ENCODE assay signal across 8 cellular contexts in the genomic region with DNA sequence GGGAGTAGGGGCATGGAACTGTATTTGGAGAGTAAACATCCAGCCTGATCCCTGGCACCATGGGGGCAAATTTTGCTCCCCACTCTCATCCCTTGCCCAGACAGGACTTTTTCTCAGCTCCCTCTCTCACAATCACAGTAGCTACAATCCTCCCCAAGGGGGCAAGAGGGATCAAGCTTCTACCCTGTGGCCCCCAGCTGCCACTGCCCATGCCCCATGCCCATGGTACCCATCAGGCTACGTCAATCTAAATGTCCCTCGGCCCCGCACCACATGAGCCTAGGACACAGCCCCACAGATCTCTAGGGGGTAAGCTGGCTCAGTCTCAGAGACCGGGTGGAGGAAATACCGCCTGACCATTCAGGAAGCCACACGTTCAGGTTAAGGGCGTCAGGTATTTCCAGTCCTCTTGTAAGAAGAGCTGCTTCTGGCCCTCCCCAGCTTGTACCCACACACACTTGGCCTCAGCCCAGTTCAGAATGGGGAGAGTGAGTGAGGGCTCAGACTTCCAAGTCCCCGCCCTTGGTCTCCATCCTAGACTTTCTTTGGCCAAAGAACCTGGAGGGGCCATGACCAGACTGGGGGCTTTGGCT. TPM values are rescaled to one million over a fixed set of nuclear protein-coding genes. Genes with fewer than 3 reads are reported as not detected.
DNase-seq lines count a peak whose midpoint lies in the region; ATAC-seq and TF ChIP-seq lines count a peak whose summit lies in the region.

No MANE protein-coding gene starts in this region.

- POLR2A ChIA-PET in CD4-positive, alpha-beta T cell (lab: Charles Lee) = interaction anchor here (0.9 to 1.0 kb wide), 3 partner anchors 10 to 43 kb away, joined by 3 to 4 read pairs (median 3); no protein-coding TSS in a partner anchor

- H3K27me3 Mint-ChIP-seq in CD4-positive, alpha-beta T cell = no peaks in the 10 kb centered on the region
- H3K27me3 Mint-ChIP-seq in neural crest cell (ENCODE audit: low read depth) = no peaks in the 10 kb centered on the region

- TF ChIP-seq CTCF in CD4-positive, alpha-beta T cell (IDR thresholded peaks at IDR 0.05) = no peak
- TF ChIP-seq CTCF in neural crest cell (conservative IDR thresholded peaks at IDR 0.05) = no peak

- peak overlapping the region; percentile 45 for H3K27ac Mint-ChIP-seq in CD4-positive, alpha-beta T cell
- no peak overlapping the region for H3K27ac Mint-ChIP-seq in neural crest cell (ENCODE audit: unreplicated experiment)

- no peaks in the 10 kb centered on the region for H3K9me3 Mint-ChIP-seq in CD4-positive, alpha-beta T cell
- H3K9me3 Mint-ChIP-seq in neural crest cell = no peaks in the 10 kb centered on the region

- TF ChIP-seq EP300 in Ishikawa (IDR thresholded peaks at IDR 0.05; ENCODE audit: borderline replicate concordance) = peak; percentile 43; the same call in 1 of the 2 replicates

- no peaks in the 10 kb centered on the region for H3K9me3 ChIP-seq in CD4-positive, alpha-beta T cell (ENCODE audit: control insufficient read depth, low read length)

- no peak for TF ChIP-seq RAD21 in Ishikawa (IDR thresholded peaks at IDR 0.05; ENCODE audit: low read depth)

- ATAC-seq in CD4-positive, alpha-beta T cell (ENCODE audit: poor library complexity) = no peak

- CTCF ChIA-PET in CD4-positive, alpha-beta T cell (lab: Charles Lee) = no interaction called here

- peak overlapping the region; percentile 84 for H3K4me3 Mint-ChIP-seq in CD4-positive, alpha-beta T cell
- peak overlapping the region; percentile 85 for H3K4me3 Mint-ChIP-seq in neural crest cell

- DNase-seq in CD4-positive, alpha-beta T cell = no peak
- DNase-seq in neural crest cell (ENCODE audit: low read depth, low spot score) (no peak), NCI-H1436 treated with DMSO at 0.1 percent for 48 hours (lab: John Stamatoyannopoulos, UW) (no peak), NCI-H748 treated with DMSO at 0.1 percent for 48 hours (lab: John Stamatoyannopoulos, UW) (no peak), NCI-H226 (no peak)
- DNase-seq in central memory CD4-positive, alpha-beta T cell = no peak

- intact Hi-C loops in CD4-positive, alpha-beta T cell (cut with DNase I, micrococcal nuclease) = no loop called here

- H3K27me3 ChIP-seq in CD4-positive, alpha-beta T cell (ENCODE audit: control insufficient read depth, insufficient read depth, low read length) = no peaks in the 10 kb centered on the region

- no peak overlapping the region for H3K27ac ChIP-seq in CD4-positive, alpha-beta T cell (ENCODE audit: low read depth, low read length)
- peak overlapping the region; percentile 88 for H3K27ac ChIP-seq in cingulate gyrus (ENCODE audit: low read depth, low read length)

- peaks cover 51% of the 10 kb centered on the region for H3K4me1 Mint-ChIP-seq in CD4-positive, alpha-beta T cell (ENCODE audit: low read depth)
- H3K4me1 Mint-ChIP-seq in neural crest cell = peaks cover 40% of the 10 kb centered on the region

- H3K36me3 Mint-ChIP-seq in CD4-positive, alpha-beta T cell (ENCODE audit: low read depth) = peaks cover 20% of the 10 kb centered on the region
- peaks cover 5% of the 10 kb centered on the region for H3K36me3 Mint-ChIP-seq in neural crest cell (ENCODE audit: low read depth)

TF ChIP-seq in Ishikawa, 13 proteins besides CTCF, POLR2A, EP300 and RAD21:
- peak; percentile 56; the same call in 1 of the 2 replicates for TF ChIP-seq TEAD4 (IDR thresholded peaks at IDR 0.05)
- no peak for TF ChIP-seq CREB1 (IDR thresholded peaks at IDR 0.05; ENCODE audit: low read depth)
- no peak for TF ChIP-seq CEBPB (IDR thresholded peaks at IDR 0.05)
- TF ChIP-seq, protein P1, sequence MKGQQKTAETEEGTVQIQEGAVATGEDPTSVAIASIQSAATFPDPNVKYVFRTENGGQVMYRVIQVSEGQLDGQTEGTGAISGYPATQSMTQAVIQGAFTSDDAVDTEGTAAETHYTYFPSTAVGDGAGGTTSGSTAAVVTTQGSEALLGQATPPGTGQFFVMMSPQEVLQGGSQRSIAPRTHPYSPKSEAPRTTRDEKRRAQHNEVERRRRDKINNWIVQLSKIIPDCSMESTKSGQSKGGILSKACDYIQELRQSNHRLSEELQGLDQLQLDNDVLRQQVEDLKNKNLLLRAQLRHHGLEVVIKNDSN (IDR thresholded peaks at IDR 0.05) = no peak
- peak; percentile 80; the same call in 1 of the 2 replicates for TF ChIP-seq NFIC (IDR thresholded peaks at IDR 0.05)
- no peak for TF ChIP-seq YY1 (IDR thresholded peaks at IDR 0.05; ENCODE audit: low read depth)
- TF ChIP-seq FOXM1 (IDR thresholded peaks at IDR 0.05; ENCODE audit: borderline replicate concordance, low read depth) = no peak
- no peak for TF ChIP-seq EGR1 (IDR thresholded peaks at IDR 0.05)
- TF ChIP-seq, protein P2, sequence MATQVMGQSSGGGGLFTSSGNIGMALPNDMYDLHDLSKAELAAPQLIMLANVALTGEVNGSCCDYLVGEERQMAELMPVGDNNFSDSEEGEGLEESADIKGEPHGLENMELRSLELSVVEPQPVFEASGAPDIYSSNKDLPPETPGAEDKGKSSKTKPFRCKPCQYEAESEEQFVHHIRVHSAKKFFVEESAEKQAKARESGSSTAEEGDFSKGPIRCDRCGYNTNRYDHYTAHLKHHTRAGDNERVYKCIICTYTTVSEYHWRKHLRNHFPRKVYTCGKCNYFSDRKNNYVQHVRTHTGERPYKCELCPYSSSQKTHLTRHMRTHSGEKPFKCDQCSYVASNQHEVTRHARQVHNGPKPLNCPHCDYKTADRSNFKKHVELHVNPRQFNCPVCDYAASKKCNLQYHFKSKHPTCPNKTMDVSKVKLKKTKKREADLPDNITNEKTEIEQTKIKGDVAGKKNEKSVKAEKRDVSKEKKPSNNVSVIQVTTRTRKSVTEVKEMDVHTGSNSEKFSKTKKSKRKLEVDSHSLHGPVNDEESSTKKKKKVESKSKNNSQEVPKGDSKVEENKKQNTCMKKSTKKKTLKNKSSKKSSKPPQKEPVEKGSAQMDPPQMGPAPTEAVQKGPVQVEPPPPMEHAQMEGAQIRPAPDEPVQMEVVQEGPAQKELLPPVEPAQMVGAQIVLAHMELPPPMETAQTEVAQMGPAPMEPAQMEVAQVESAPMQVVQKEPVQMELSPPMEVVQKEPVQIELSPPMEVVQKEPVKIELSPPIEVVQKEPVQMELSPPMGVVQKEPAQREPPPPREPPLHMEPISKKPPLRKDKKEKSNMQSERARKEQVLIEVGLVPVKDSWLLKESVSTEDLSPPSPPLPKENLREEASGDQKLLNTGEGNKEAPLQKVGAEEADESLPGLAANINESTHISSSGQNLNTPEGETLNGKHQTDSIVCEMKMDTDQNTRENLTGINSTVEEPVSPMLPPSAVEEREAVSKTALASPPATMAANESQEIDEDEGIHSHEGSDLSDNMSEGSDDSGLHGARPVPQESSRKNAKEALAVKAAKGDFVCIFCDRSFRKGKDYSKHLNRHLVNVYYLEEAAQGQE (IDR thresholded peaks at IDR 0.05; ENCODE audit: low read depth) = no peak
- TF ChIP-seq ZBTB7A (IDR thresholded peaks at IDR 0.05; ENCODE audit: low read depth) = 0 out of 2 replicates have a peak, but pooled peaks have one; percentile 25

RNA-seq across cellular contexts. Expression of a gene that starts 1.8 kb away (rescaled TPM):
- 10 to 100 TPM; 14.9 to 15.5 TPM for total RNA-seq in CD4-positive, alpha-beta T cell
- 15.3 and 16.2 TPM in 2 replicates for total RNA-seq in neural crest cell

RNA-seq across cellular contexts. Expression of a gene that starts 4.4 kb away (rescaled TPM):
- 1,000 to 10,000 TPM; 3,527 to 3,670 TPM for total RNA-seq in CD4-positive, alpha-beta T cell
- 1,874 and 1,957 TPM in 2 replicates for total RNA-seq in neural crest cell

RNA-seq across cellular contexts. Expression of a gene that starts 29.7 kb away (rescaled TPM):
- total RNA-seq in CD4-positive, alpha-beta T cell = not detected
- not detected in 2 replicates for total RNA-seq in neural crest cell

RNA-seq across cellular contexts. Expression of a gene that starts 30.1 kb away (rescaled TPM):
- not detected for total RNA-seq in CD4-positive, alpha-beta T cell
- total RNA-seq in neural crest cell = 1.0 and 1.2 TPM in 2 replicates

RNA-seq across cellular contexts. Expression of a gene that starts 44.2 kb away (rescaled TPM):
- 10 to 100 TPM; 66.7 to 67.6 TPM for total RNA-seq in CD4-positive, alpha-beta T cell
- 0.28 and 0.84 TPM in 2 replicates for total RNA-seq in neural crest cell
